24 cellular contexts compared by ENCODE assay signal in genomic region chrX:110437686-110438085, GRCh38.
A peak's percentile ranks its signal among the peaks of the same experiment; 100 is the strongest.
DNase-seq lines count a peak whose midpoint lies in the region; FAIRE-seq and TF ChIP-seq lines count a peak whose summit lies in the region.
"Had no signal": no experiment of that assay in that cellular context is flagged by ENCODE, and none has a peak within 500 bp of the region (broad histone marks: within the 10 kb centered on the region; RNA-seq: fewer than 3 reads in every experiment).

No MANE protein-coding gene starts in this region.

- H3K4me1 Mint-ChIP-seq in MCF 10A (ENCODE audit: insufficient read depth, unreplicated experiment) = no peaks in the 10 kb centered on the region
- H3K4me1 Mint-ChIP-seq: B cell had no signal

- POLR2A ChIA-PET in MCF 10A (lab: Yijun Ruan, JAX) = interaction anchor here (0.6 kb wide), 1 partner anchor 790 kb away, joined by 3 read pairs; no protein-coding TSS in a partner anchor

- peak; percentile 44 for FAIRE-seq in keratinocyte (lab: Jason Lieb, UNC)
- FAIRE-seq: GM12891, GM19239 had no signal

- H3K27me3 Mint-ChIP-seq in MCF 10A (ENCODE audit: insufficient read depth, unreplicated experiment) = peaks cover 89% of the 10 kb centered on the region

- intact Hi-C loops in mammary epithelial cell (cut with micrococcal nuclease) = no loop called here
- intact Hi-C loops in MCF 10A (cut with micrococcal nuclease) = no loop called here

- H3K36me3 ChIP-seq in mammary epithelial cell (ENCODE audit: insufficient read depth, low read length) = no peaks in the 10 kb centered on the region
- no peaks in the 10 kb centered on the region for H3K36me3 ChIP-seq in keratinocyte (ENCODE audit: control insufficient read depth in 2 of 2, extremely low read depth in 1 of 2, insufficient read depth in 2 of 2, low read length in 2 of 2)
- H3K36me3 ChIP-seq in GM23248 (ENCODE audit: low read depth) = no peaks in the 10 kb centered on the region
- H3K36me3 ChIP-seq: BLaER1 treated with 17β-estradiol and CSF1 and Interleukin-3, amounts not matched to agents 10 nM and 100 nM had no signal

- H3K4me3 ChIP-seq in mammary epithelial cell (replicated peaks in 1 of 3; ENCODE audit: insufficient read depth in 1 of 3, low read depth in 2 of 3, low read length in 3 of 3) (no peak overlapping the region), epithelial cell of esophagus (ENCODE audit: low read length) (no peak overlapping the region), keratinocyte (ENCODE audit: control insufficient read depth in 2 of 3, extremely low read depth in 1 of 3, insufficient read depth in 2 of 3, low read depth in 1 of 3, low read length in 3 of 3) (no peak overlapping the region), GM23248 (no peak overlapping the region)
- H3K4me3 ChIP-seq: A549; BLaER1 treated with 17β-estradiol and CSF1 and Interleukin-3, amounts not matched to agents 10 nM and 100 nM had no signal

- no peak overlapping the region for H3K27ac Mint-ChIP-seq in MCF 10A (ENCODE audit: low read depth, unreplicated experiment)
- H3K27ac Mint-ChIP-seq: B cell; CD4-positive, alpha-beta T cell; CD8-positive, alpha-beta T cell had no signal

- BruUV-seq in mammary epithelial cell (replicated peaks; lab: Mats Ljungman, UMichigan) (no TSS peak), MCF 10A (replicated peaks; lab: Mats Ljungman, UMichigan) (no TSS peak)

- dilution Hi-C loops in mammary epithelial cell (cut with HindIII; ENCODE audit: low sequenced_read_pairs) = no loop called here
- dilution Hi-C loops in keratinocyte (cut with MboI; ENCODE audit: extremely low pct_ligation_motif_present, low sequenced_read_pairs) = loop anchor here (25.0 kb wide), 1 partner anchor 400 kb away; no protein-coding TSS in a partner anchor

- CTCF ChIA-PET in mammary epithelial cell (lab: Charles Lee; ENCODE audit: low non-redundant PET) (no interaction called here), MCF 10A (lab: Yijun Ruan, JAX) (interaction anchor here (1.1 kb wide), 1 partner anchor 10 kb away, joined by 3 read pairs; no protein-coding TSS in a partner anchor)

- no peaks in the 10 kb centered on the region for H3K36me3 Mint-ChIP-seq in MCF 10A (ENCODE audit: insufficient read depth, unreplicated experiment)
- H3K36me3 Mint-ChIP-seq: CD8-positive, alpha-beta T cell had no signal

- peaks cover 18% of the 10 kb centered on the region for H3K4me1 ChIP-seq in mammary epithelial cell (ENCODE audit: insufficient read depth, low read length)
- peaks cover 16% of the 10 kb centered on the region for H3K4me1 ChIP-seq in keratinocyte (ENCODE audit: control insufficient read depth, extremely low read depth, insufficient read depth, low read length)
- H3K4me1 ChIP-seq in GM23248 (ENCODE audit: insufficient read depth) = no peaks in the 10 kb centered on the region
- H3K4me1 ChIP-seq: A549; BLaER1 treated with 17β-estradiol and CSF1 and Interleukin-3, amounts not matched to agents 10 nM and 100 nM had no signal

- DNase-seq in mammary epithelial cell = peak; percentile 34
- no peak for DNase-seq in MCF 10A (ENCODE audit: unreplicated experiment)
- DNase-seq in epithelial cell of esophagus (ENCODE audit: low read depth) = peak; percentile 54
- DNase-seq in keratinocyte (ENCODE audit: low read depth, low spot score) = no peak
- DNase-seq in COLO668 (lab: John Stamatoyannopoulos, UW; ENCODE audit: unreplicated experiment) = no peak
- no peak for DNase-seq in GM23248
- DNase-seq: AML-193; CD4-positive, alpha-beta T cell; CD8-positive, alpha-beta T cell; COR-L47; DMS 273 treated with DMSO at 0.1 percent for 48 hours; DMS153; DMS53; DMS79; DND-41; EL; GF-D8 had no signal

- H3K4me2 ChIP-seq in mammary epithelial cell (ENCODE audit: insufficient read depth, low read depth, low read length) (no peak overlapping the region), keratinocyte (ENCODE audit: control insufficient read depth, extremely low read depth, insufficient read depth, low read depth, low read length) (no peak overlapping the region), GM23248 (ENCODE audit: unreplicated experiment) (no peak overlapping the region)
- H3K4me2 ChIP-seq: A549; BLaER1 treated with 17β-estradiol and CSF1 and Interleukin-3, amounts not matched to agents 10 nM and 100 nM had no signal

- H4K20me1 ChIP-seq in mammary epithelial cell (ENCODE audit: insufficient read depth, low read length) (peaks cover 2% of the 10 kb centered on the region), keratinocyte (ENCODE audit: control insufficient read depth, extremely low read depth, insufficient read depth, low read length) (peaks cover 2% of the 10 kb centered on the region), GM23248 (ENCODE audit: insufficient read depth) (no peaks in the 10 kb centered on the region)

- WGBS in mammary epithelial cell (ENCODE audit: low coverage, missing lambda C conversion rate) = 50% methylated on average over 2 of the region's 2 CpGs
- 88 to 90% methylated on average over 2 of the region's 2 CpGs for WGBS in GM23248 (ENCODE audit: low coverage in 1 of 2, low lambda C conversion rate in 2 of 2, missing lambda C conversion rate in 2 of 2), 2 experiments

- in situ Hi-C loops in mammary epithelial cell (cut with MboI; ENCODE audit: low sequenced_read_pairs in 2 of 2) = no loop called here
- in situ Hi-C loops in GM23248 (cut with MboI) = no loop called here

- H3K9me3 Mint-ChIP-seq in MCF 10A (ENCODE audit: unreplicated experiment) = no peaks in the 10 kb centered on the region
- H3K9me3 Mint-ChIP-seq: CD4-positive, alpha-beta T cell; CD8-positive, alpha-beta T cell had no signal

- TF ChIP-seq CTCF in mammary epithelial cell (conservative IDR thresholded peaks at IDR 0.05 in 1 of 2, IDR thresholded peaks at IDR 0.05 in 1 of 2; ENCODE audit: extremely low read depth in 1 of 2, insufficient read depth in 1 of 2, low read depth in 1 of 2, low read length in 2 of 2) (no peak), MCF 10A (IDR thresholded peaks at IDR 0.05; ENCODE audit: unreplicated experiment) (no peak), epithelial cell of esophagus (IDR thresholded peaks at IDR 0.05; ENCODE audit: insufficient read depth, low read depth, low read length, missing control alignments) (no peak), keratinocyte (optimal IDR thresholded peaks at IDR 0.05 in 1 of 3, IDR thresholded peaks at IDR 0.05 in 1 of 3, conservative IDR thresholded peaks at IDR 0.05 in 1 of 3; ENCODE audit: extremely low read depth in 1 of 3, insufficient read depth in 2 of 3, low read length in 3 of 3) (no peak)

- H3K9ac ChIP-seq in mammary epithelial cell (ENCODE audit: insufficient read depth, low read length) (no peak overlapping the region), keratinocyte (ENCODE audit: control insufficient read depth, extremely low read depth, insufficient read depth, low read length) (no peak overlapping the region), GM23248 (no peak overlapping the region)
- H3K9ac ChIP-seq: BLaER1 treated with 17β-estradiol and CSF1 and Interleukin-3, amounts not matched to agents 10 nM and 100 nM had no signal

- H3K9me1 ChIP-seq in keratinocyte (ENCODE audit: control insufficient read depth, extremely low read depth, insufficient read depth, low read length) = no peaks in the 10 kb centered on the region

- no peak overlapping the region for H3K4me3 Mint-ChIP-seq in MCF 10A (ENCODE audit: unreplicated experiment)
- H3K4me3 Mint-ChIP-seq: B cell; CD4-positive, alpha-beta T cell; CD8-positive, alpha-beta T cell had no signal

- H3K27me3 ChIP-seq in mammary epithelial cell (ENCODE audit: insufficient read depth, low read length) (no peaks in the 10 kb centered on the region), keratinocyte (ENCODE audit: control insufficient read depth, extremely low read depth, insufficient read depth, low read length) (peaks cover 20% of the 10 kb centered on the region), GM23248 (replicated peaks; ENCODE audit: insufficient read depth) (no peaks in the 10 kb centered on the region)

- no peaks in the 10 kb centered on the region for H3K9me2 ChIP-seq in GM23248 (ENCODE audit: insufficient read depth)

- H2AFZ ChIP-seq in mammary epithelial cell (ENCODE audit: low read depth, low read length) (no peak overlapping the region), keratinocyte (ENCODE audit: control insufficient read depth, low read length) (no peak overlapping the region), GM23248 (no peak overlapping the region)

- H3K9me3 ChIP-seq in mammary epithelial cell (replicated peaks; ENCODE audit: insufficient read depth, low read length) (no peaks in the 10 kb centered on the region), keratinocyte (ENCODE audit: control insufficient read depth, low read depth, low read length) (no peaks in the 10 kb centered on the region), GM23248 (ENCODE audit: low read depth) (no peaks in the 10 kb centered on the region)
- H3K9me3 ChIP-seq: A549; BLaER1 treated with 17β-estradiol and CSF1 and Interleukin-3, amounts not matched to agents 10 nM and 100 nM had no signal

- H3K79me2 ChIP-seq in mammary epithelial cell (ENCODE audit: insufficient read depth, low read length) (no peaks in the 10 kb centered on the region), keratinocyte (ENCODE audit: control insufficient read depth, insufficient read depth, low read length) (no peaks in the 10 kb centered on the region), GM23248 (ENCODE audit: insufficient read depth) (no peaks in the 10 kb centered on the region)

- no peaks in the 10 kb centered on the region for H3F3A ChIP-seq in GM23248 (ENCODE audit: insufficient read depth)

- H3K27ac ChIP-seq in mammary epithelial cell (ENCODE audit: insufficient read depth, low read depth, low read length) = no peak overlapping the region
- H3K27ac ChIP-seq in keratinocyte (ENCODE audit: control insufficient read depth, insufficient read depth, low read length) = no peak overlapping the region
- H3K27ac ChIP-seq in GM23248 = no peak overlapping the region
- H3K27ac ChIP-seq: 22Rv1; A549; BLaER1 treated with 17β-estradiol and CSF1 and Interleukin-3, amounts not matched to agents 10 nM and 100 nM; C4-2B had no signal

Comparison
In these comparisons a context has a peak if more than half of its experiments do, and no peak if none do; other contexts are left out.
1. DNase-seq: peak in mammary epithelial cell (single experiment) and epithelial cell of esophagus (single experiment); none in MCF 10A (single experiment), keratinocyte (single experiment), COLO668 (single experiment) and GM23248 (single experiment).